9 cellular contexts compared by ENCODE assay signal in the genomic region with DNA sequence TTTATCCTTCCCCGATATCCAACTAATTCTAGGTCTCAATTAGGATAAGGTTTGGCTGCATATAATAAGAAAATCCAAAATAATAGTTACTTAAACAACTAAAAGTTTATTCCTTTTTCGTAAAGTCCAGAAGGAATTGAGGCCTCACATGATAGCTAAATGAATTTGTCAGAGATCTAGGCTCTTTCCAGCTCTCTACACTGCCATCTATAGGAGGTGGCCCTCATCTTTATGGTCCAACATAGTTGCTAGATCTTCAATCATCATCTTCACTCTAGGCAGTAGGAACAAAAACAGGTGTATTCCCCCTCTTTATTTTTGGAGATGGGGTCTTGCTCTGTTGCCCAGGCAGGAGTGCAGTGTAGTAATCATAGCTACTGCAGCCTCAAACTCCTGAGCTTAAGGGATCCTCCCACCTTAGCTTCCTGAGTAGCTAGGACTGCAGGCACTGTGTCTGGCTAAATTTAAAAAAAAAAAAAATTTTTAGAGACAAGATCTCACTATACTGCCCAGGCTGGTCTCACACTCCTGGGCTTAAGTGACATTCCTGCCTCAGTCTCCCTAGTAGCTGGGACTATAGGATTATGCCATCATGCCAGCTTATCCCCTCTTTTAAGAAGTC. TPM values are rescaled to one million over a fixed set of nuclear protein-coding genes. Genes with fewer than 3 reads are reported as not detected.
DNase-seq lines count a peak whose midpoint lies in the region; ATAC-seq and TF ChIP-seq lines count a peak whose summit lies in the region.
"Had no signal": no experiment of that assay in that cellular context is flagged by ENCODE, and none has a peak within 500 bp of the region (broad histone marks: within the 10 kb centered on the region; RNA-seq: fewer than 3 reads in every experiment).

No MANE protein-coding gene starts in this region.

- H3F3A ChIP-seq in GM23338 (replicated peaks; ENCODE audit: low read depth): no peaks in the 10 kb centered on the region

- H3K4me3 Mint-ChIP-seq in GM23338: no peak overlapping the region
- no peak overlapping the region for H3K4me3 Mint-ChIP-seq in activated T-cell treated with anti-CD3 and anti-CD28 coated beads, Interleukin-2, amount 50 U/mL, for 24 hours

- no peaks in the 10 kb centered on the region for H4K20me1 ChIP-seq in GM23338 (replicated peaks; ENCODE audit: insufficient read depth)
- H4K20me1 ChIP-seq: BLaER1 had no signal

- DNase-seq in DMS53 (lab: John Stamatoyannopoulos, UW) (peak; percentile 50), DMS53 treated with DMSO at 0.1 percent for 48 hours (lab: John Stamatoyannopoulos, UW; ENCODE audit: unreplicated experiment) (no peak), GM23338 (ENCODE audit: low spot score) (peak; percentile 61), OCI-M1 (lab: John Stamatoyannopoulos, UW) (peak; percentile 44), sciatic nerve (ENCODE audit: low spot score) (no peak)
- DNase-seq in activated T-cell treated with anti-CD3 and anti-CD28 coated beads, Interleukin-2, amount 50 U/mL, for 24 hours: no peak

- intact Hi-C loops in sciatic nerve (cut with DNase I): no loop called here

- no peaks in the 10 kb centered on the region for H3K4me1 ChIP-seq in GM23338 (ENCODE audit: insufficient read depth)
- H3K4me1 ChIP-seq: BLaER1 had no signal

- no peak overlapping the region for H3K4me3 ChIP-seq in GM23338
- H3K4me3 ChIP-seq: BLaER1 had no signal

- no peaks in the 10 kb centered on the region for H3K27me3 ChIP-seq in GM23338 (ENCODE audit: insufficient read depth)
- H3K27me3 ChIP-seq: BLaER1 had no signal

- peaks cover 3% of the 10 kb centered on the region for H3K27me3 Mint-ChIP-seq in GM23338 (ENCODE audit: insufficient read depth, low read depth, poor library complexity)
- no peaks in the 10 kb centered on the region for H3K27me3 Mint-ChIP-seq in activated T-cell treated with anti-CD3 and anti-CD28 coated beads, Interleukin-2, amount 50 U/mL, for 24 hours

- peak; percentile 79 for ATAC-seq in GM23338
- peak; percentile 60 for ATAC-seq in esophagus mucosa
- ATAC-seq in sciatic nerve: peak; percentile 67
- ATAC-seq in GM21381 (IDR thresholded peaks at IDR 0.05; ENCODE audit: unreplicated experiment): no peak

- no peaks in the 10 kb centered on the region for H3K36me3 Mint-ChIP-seq in GM23338 (ENCODE audit: low read depth)
- no peaks in the 10 kb centered on the region for H3K36me3 Mint-ChIP-seq in activated T-cell treated with anti-CD3 and anti-CD28 coated beads, Interleukin-2, amount 50 U/mL, for 24 hours (ENCODE audit: low read depth)

- no peak overlapping the region for H3K27ac Mint-ChIP-seq in GM23338
- no peak overlapping the region for H3K27ac Mint-ChIP-seq in activated T-cell treated with anti-CD3 and anti-CD28 coated beads, Interleukin-2, amount 50 U/mL, for 24 hours

- H3K79me2 ChIP-seq in GM23338 (replicated peaks; ENCODE audit: insufficient read depth): no peaks in the 10 kb centered on the region

- H3K9me3 Mint-ChIP-seq in GM23338: no peaks in the 10 kb centered on the region
- no peaks in the 10 kb centered on the region for H3K9me3 Mint-ChIP-seq in activated T-cell treated with anti-CD3 and anti-CD28 coated beads, Interleukin-2, amount 50 U/mL, for 24 hours

- H3K4me2 ChIP-seq in GM23338: no peak overlapping the region
- H3K4me2 ChIP-seq: BLaER1 had no signal

- no peaks in the 10 kb centered on the region for H3K36me3 ChIP-seq in GM23338 (ENCODE audit: insufficient read depth)
- H3K36me3 ChIP-seq: BLaER1 had no signal

- H3K27ac ChIP-seq in GM23338 (ENCODE audit: low read depth): no peak overlapping the region
- H3K27ac ChIP-seq: BLaER1 had no signal

- H3K4me1 Mint-ChIP-seq in GM23338: no peaks in the 10 kb centered on the region
- H3K4me1 Mint-ChIP-seq in activated T-cell treated with anti-CD3 and anti-CD28 coated beads, Interleukin-2, amount 50 U/mL, for 24 hours (ENCODE audit: low read depth): no peaks in the 10 kb centered on the region

- no peak overlapping the region for H2AFZ ChIP-seq in GM23338

- no peaks in the 10 kb centered on the region for H3K9me2 ChIP-seq in GM23338 (ENCODE audit: insufficient read depth)

- TF ChIP-seq CTCF in GM23338 (conservative IDR thresholded peaks at IDR 0.05; ENCODE audit: low read depth in 2 of 2): peak; percentile 58 to 67

TF ChIP-seq in GM23338, 12 proteins besides CTCF, POLR2A, EP300 and RAD21:
- TF ChIP-seq, protein P1, sequence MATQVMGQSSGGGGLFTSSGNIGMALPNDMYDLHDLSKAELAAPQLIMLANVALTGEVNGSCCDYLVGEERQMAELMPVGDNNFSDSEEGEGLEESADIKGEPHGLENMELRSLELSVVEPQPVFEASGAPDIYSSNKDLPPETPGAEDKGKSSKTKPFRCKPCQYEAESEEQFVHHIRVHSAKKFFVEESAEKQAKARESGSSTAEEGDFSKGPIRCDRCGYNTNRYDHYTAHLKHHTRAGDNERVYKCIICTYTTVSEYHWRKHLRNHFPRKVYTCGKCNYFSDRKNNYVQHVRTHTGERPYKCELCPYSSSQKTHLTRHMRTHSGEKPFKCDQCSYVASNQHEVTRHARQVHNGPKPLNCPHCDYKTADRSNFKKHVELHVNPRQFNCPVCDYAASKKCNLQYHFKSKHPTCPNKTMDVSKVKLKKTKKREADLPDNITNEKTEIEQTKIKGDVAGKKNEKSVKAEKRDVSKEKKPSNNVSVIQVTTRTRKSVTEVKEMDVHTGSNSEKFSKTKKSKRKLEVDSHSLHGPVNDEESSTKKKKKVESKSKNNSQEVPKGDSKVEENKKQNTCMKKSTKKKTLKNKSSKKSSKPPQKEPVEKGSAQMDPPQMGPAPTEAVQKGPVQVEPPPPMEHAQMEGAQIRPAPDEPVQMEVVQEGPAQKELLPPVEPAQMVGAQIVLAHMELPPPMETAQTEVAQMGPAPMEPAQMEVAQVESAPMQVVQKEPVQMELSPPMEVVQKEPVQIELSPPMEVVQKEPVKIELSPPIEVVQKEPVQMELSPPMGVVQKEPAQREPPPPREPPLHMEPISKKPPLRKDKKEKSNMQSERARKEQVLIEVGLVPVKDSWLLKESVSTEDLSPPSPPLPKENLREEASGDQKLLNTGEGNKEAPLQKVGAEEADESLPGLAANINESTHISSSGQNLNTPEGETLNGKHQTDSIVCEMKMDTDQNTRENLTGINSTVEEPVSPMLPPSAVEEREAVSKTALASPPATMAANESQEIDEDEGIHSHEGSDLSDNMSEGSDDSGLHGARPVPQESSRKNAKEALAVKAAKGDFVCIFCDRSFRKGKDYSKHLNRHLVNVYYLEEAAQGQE (IDR thresholded peaks at IDR 0.05; ENCODE audit: unreplicated experiment): no peak
- TF ChIP-seq EZH2phosphoT487 (IDR thresholded peaks at IDR 0.05; ENCODE audit: unreplicated experiment): no peak
- no peak for TF ChIP-seq POLR2AphosphoS5 (IDR thresholded peaks at IDR 0.05; ENCODE audit: low read depth)
- no peak for TF ChIP-seq EZH2 (IDR thresholded peaks at IDR 0.05; ENCODE audit: low read depth, unreplicated experiment)
- TF ChIP-seq NANOG (IDR thresholded peaks at IDR 0.05; ENCODE audit: borderline replicate concordance): no peak
- no peak for TF ChIP-seq STAT1 (IDR thresholded peaks at IDR 0.05; ENCODE audit: unreplicated experiment)
- TF ChIP-seq, protein P2, sequence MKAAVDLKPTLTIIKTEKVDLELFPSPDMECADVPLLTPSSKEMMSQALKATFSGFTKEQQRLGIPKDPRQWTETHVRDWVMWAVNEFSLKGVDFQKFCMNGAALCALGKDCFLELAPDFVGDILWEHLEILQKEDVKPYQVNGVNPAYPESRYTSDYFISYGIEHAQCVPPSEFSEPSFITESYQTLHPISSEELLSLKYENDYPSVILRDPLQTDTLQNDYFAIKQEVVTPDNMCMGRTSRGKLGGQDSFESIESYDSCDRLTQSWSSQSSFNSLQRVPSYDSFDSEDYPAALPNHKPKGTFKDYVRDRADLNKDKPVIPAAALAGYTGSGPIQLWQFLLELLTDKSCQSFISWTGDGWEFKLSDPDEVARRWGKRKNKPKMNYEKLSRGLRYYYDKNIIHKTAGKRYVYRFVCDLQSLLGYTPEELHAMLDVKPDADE (IDR thresholded peaks at IDR 0.05): no peak

RNA-seq across cellular contexts. Expression of a gene that starts 46.5 kb away (rescaled TPM):
- total RNA-seq in GM23338 (2014; rRNA removed; shearing (Covaris generic)): 82.2 and 82.8 TPM in 2 replicates
- 72.7 and 74.2 TPM in 2 replicates for polyA plus RNA-seq in GM23338 (2016; fragmentation: Nextera tagmentation; extraction: Ambion mirVana)
- total RNA-seq in esophagus mucosa (16.4 TPM), sciatic nerve (61.6 TPM)

Comparison
In these comparisons a context has a peak if more than half of its experiments do, and no peak if none do; other contexts are left out.
1. DNase-seq: peak in DMS53 (single experiment), GM23338 (single experiment) and OCI-M1 (single experiment); none in DMS53 treated with DMSO at 0.1 percent for 48 hours (single experiment), sciatic nerve (single experiment) and activated T-cell treated with anti-CD3 and anti-CD28 coated beads, Interleukin-2, amount 50 U/mL, for 24 hours (single experiment).